19 cellular contexts compared by ENCODE assay signal in genomic region chr2:85444629-85445028, GRCh38. TPM values are rescaled to one million over a fixed set of nuclear protein-coding genes. Genes with fewer than 3 reads are reported as not detected.
DNase-seq lines count a peak whose midpoint lies in the region; ATAC-seq and TF ChIP-seq lines count a peak whose summit lies in the region.
"Had no signal": no experiment of that assay in that cellular context is flagged by ENCODE, and none has a peak within 500 bp of the region (broad histone marks: within the 10 kb centered on the region; RNA-seq: fewer than 3 reads in every experiment).

No MANE protein-coding gene starts in this region.

- H3K4me1 Mint-ChIP-seq in activated CD4-positive, alpha-beta memory T cell treated with anti-CD3 and anti-CD28 coated beads for 36 hours (ENCODE audit: low read depth), result peaks cover 10% of the 10 kb centered on the region
- H3K4me1 Mint-ChIP-seq: natural killer cell had no signal

- no peak for ATAC-seq in HG02678 (IDR thresholded peaks at IDR 0.05; ENCODE audit: unreplicated experiment)
- ATAC-seq: natural killer cell had no signal

- H4K20me1 ChIP-seq in GM23248 (ENCODE audit: insufficient read depth) (no peaks in the 10 kb centered on the region), smooth muscle cell (ENCODE audit: low read depth) (no peaks in the 10 kb centered on the region)

- H3K9me3 Mint-ChIP-seq in activated CD4-positive, alpha-beta memory T cell treated with anti-CD3 and anti-CD28 coated beads for 36 hours, result no peaks in the 10 kb centered on the region
- H3K9me3 Mint-ChIP-seq: activated T-cell treated with anti-CD3 and anti-CD28 coated beads, Interleukin-2, amount 50 U/mL, for 72 hours; natural killer cell had no signal

- H3K27ac ChIP-seq in GM23248 (no peak overlapping the region), adrenal gland (peak overlapping the region in 4 of 5 donors; percentile 74 to 90 (median 82)), smooth muscle cell (ENCODE audit: low read depth) (no peak overlapping the region)

- H3F3A ChIP-seq in GM23248 (ENCODE audit: insufficient read depth) (0 out of 2 replicates have a peak, but pooled peaks cover 7% of the 10 kb centered on the region), smooth muscle cell (ENCODE audit: low read depth) (no peaks in the 10 kb centered on the region)

- no peak overlapping the region for H3K4me3 Mint-ChIP-seq in activated CD4-positive, alpha-beta memory T cell treated with anti-CD3 and anti-CD28 coated beads for 36 hours
- H3K4me3 Mint-ChIP-seq: activated T-cell treated with anti-CD3 and anti-CD28 coated beads, Interleukin-2, amount 50 U/mL, for 72 hours; natural killer cell had no signal

- in situ Hi-C loops in GM23248 (cut with MboI), result no loop called here

- H3K4me2 ChIP-seq in GM23248 (ENCODE audit: unreplicated experiment), result no peak overlapping the region
- H3K4me2 ChIP-seq in smooth muscle cell, result peak overlapping the region; percentile 17

- peaks cover 22% of the 10 kb centered on the region for H3K4me1 ChIP-seq in GM23248 (ENCODE audit: insufficient read depth)
- H3K4me1 ChIP-seq in adrenal gland (replicated peaks in 1 of 2), result peaks cover 25 to 46% of the 10 kb centered on the region in 2 donors
- no peaks in the 10 kb centered on the region for H3K4me1 ChIP-seq in smooth muscle cell (ENCODE audit: low read depth)

- DNase-seq in GM23248 (peak; percentile 64), adrenal gland (no peak), fibroblast of mammary gland (ENCODE audit: low read depth) (peak; percentile 43), smooth muscle cell (lab: John Stamatoyannopoulos, UW; ENCODE audit: unreplicated experiment) (no peak), erythroblast (lab: John Stamatoyannopoulos, UW) (no peak), H7 (no peak)
- no peak for DNase-seq in activated CD4-positive, alpha-beta memory T cell treated with anti-CD3 and anti-CD28 coated beads for 36 hours
- DNase-seq: activated CD4-positive, alpha-beta T cell treated with anti-CD3 and anti-CD28 coated beads, Interleukin-2, amount 50 U/mL, for 1 hour; activated T-cell treated with anti-CD3 and anti-CD28 coated beads, Interleukin-2, amount 50 U/mL, for 72 hours; aorta; foreskin melanocyte; natural killer cell; NCI-H1417; NCI-H2227 treated with DMSO at 0.1 percent for 48 hours; SHP77 treated with DMSO at 0.1 percent for 48 hours; stimulated activated CD4-positive, alpha-beta T cell treated with anti-CD3 and anti-CD28 coated beads, Interleukin-1b, Interleukin-23, amount 100 ng/mL, for 48 hours; stimulated activated CD8-positive, alpha-beta memory T cell treated with anti-CD3 and anti-CD28 coated beads, Interleukin-4, amount 100 ng/mL, for 48 hours had no signal

- peak overlapping the region; percentile 73 for H3K9ac ChIP-seq in GM23248
- H3K9ac ChIP-seq in smooth muscle cell (ENCODE audit: low read depth), result no peak overlapping the region

- no peaks in the 10 kb centered on the region for H3K9me2 ChIP-seq in GM23248 (ENCODE audit: insufficient read depth)

- TF ChIP-seq POLR2A in adrenal gland (IDR thresholded peaks at IDR 0.05) (no peak), erythroblast (IDR thresholded peaks at IDR 0.05; ENCODE audit: low read length) (no peak)

- no peaks in the 10 kb centered on the region for H3K27me3 Mint-ChIP-seq in activated CD4-positive, alpha-beta memory T cell treated with anti-CD3 and anti-CD28 coated beads for 36 hours

- CTCF ChIA-PET in activated CD4-positive, alpha-beta memory T cell treated with anti-CD3 and anti-CD28 coated beads for 36 hours (lab: Charles Lee), result interaction anchor here (1.2 kb wide), 1 partner anchor 106 kb away, joined by 3 read pairs; no protein-coding TSS in a partner anchor

- no peaks in the 10 kb centered on the region for H3K9me3 ChIP-seq in GM23248 (ENCODE audit: low read depth)
- H3K9me3 ChIP-seq in adrenal gland (replicated peaks in 1 of 3), result no peaks in the 10 kb centered on the region
- H3K9me3 ChIP-seq in smooth muscle cell (replicated peaks; ENCODE audit: low read depth), result no peaks in the 10 kb centered on the region

- no peaks in the 10 kb centered on the region for H3K36me3 Mint-ChIP-seq in activated CD4-positive, alpha-beta memory T cell treated with anti-CD3 and anti-CD28 coated beads for 36 hours
- H3K36me3 Mint-ChIP-seq: natural killer cell had no signal

- no peaks in the 10 kb centered on the region for H3K79me2 ChIP-seq in GM23248 (ENCODE audit: insufficient read depth)
- no peaks in the 10 kb centered on the region for H3K79me2 ChIP-seq in smooth muscle cell (ENCODE audit: low read depth)

- TF ChIP-seq CTCF in adrenal gland (IDR thresholded peaks at IDR 0.05), result no peak
- TF ChIP-seq CTCF in fibroblast of mammary gland (conservative IDR thresholded peaks at IDR 0.05; ENCODE audit: control insufficient read depth, insufficient read depth, low read depth, low read length), result no peak
- TF ChIP-seq CTCF in smooth muscle cell (IDR thresholded peaks at IDR 0.05; ENCODE audit: borderline replicate concordance, insufficient read depth, poor library complexity, severe bottlenecking), result no peak

- 59 to 63% methylated on average over 3 of the region's 3 CpGs for WGBS in GM23248 (ENCODE audit: low coverage in 1 of 2, low lambda C conversion rate in 2 of 2, missing lambda C conversion rate in 2 of 2), 2 experiments
- WGBS in adrenal gland, 4 donors, result 65 to 81% (median 74%) methylated on average over 3 of the region's 3 CpGs
- WGBS in smooth muscle cell (ENCODE audit: low lambda C conversion rate), result 66% methylated on average over 3 of the region's 3 CpGs

- POLR2A ChIA-PET in activated CD4-positive, alpha-beta memory T cell treated with anti-CD3 and anti-CD28 coated beads for 36 hours (lab: Charles Lee), result interaction anchor here (0.6 to 1.3 kb wide), 2 partner anchors 26 to 57 kb away, joined by 3 read pairs; no protein-coding TSS in a partner anchor

- intact Hi-C loops in adrenal gland (cut with DNase I), result no loop called here
- intact Hi-C loops in activated CD4-positive, alpha-beta memory T cell treated with anti-CD3 and anti-CD28 coated beads for 36 hours (cut with micrococcal nuclease), result no loop called here

- H3K36me3 ChIP-seq in GM23248 (ENCODE audit: low read depth), result no peaks in the 10 kb centered on the region
- no peaks in the 10 kb centered on the region for H3K36me3 ChIP-seq in adrenal gland (replicated peaks in 1 of 2)
- H3K36me3 ChIP-seq in smooth muscle cell (ENCODE audit: low read depth), result no peaks in the 10 kb centered on the region
- no peaks in the 10 kb centered on the region for H3K36me3 ChIP-seq in H7 (replicated peaks; ENCODE audit: control insufficient read depth, insufficient read depth, low read length)

- H3K27ac Mint-ChIP-seq in activated CD4-positive, alpha-beta memory T cell treated with anti-CD3 and anti-CD28 coated beads for 36 hours, result no peak overlapping the region
- H3K27ac Mint-ChIP-seq: activated T-cell treated with anti-CD3 and anti-CD28 coated beads, Interleukin-2, amount 50 U/mL, for 72 hours; natural killer cell had no signal

- H3K27me3 ChIP-seq in GM23248 (replicated peaks; ENCODE audit: insufficient read depth) (no peaks in the 10 kb centered on the region), adrenal gland (no peaks in the 10 kb centered on the region), smooth muscle cell (ENCODE audit: low read depth) (no peaks in the 10 kb centered on the region), H7 (ENCODE audit: control insufficient read depth, insufficient read depth, low read length) (no peaks in the 10 kb centered on the region; the same call in 1 of the 2 replicates)

- H2AFZ ChIP-seq in GM23248, result peak overlapping the region; percentile 52
- H2AFZ ChIP-seq in smooth muscle cell (ENCODE audit: low read depth), result no peak overlapping the region

- H3K4me3 ChIP-seq in GM23248 (no peak overlapping the region), adrenal gland (no peak overlapping the region), fibroblast of mammary gland (ENCODE audit: control insufficient read depth, low read depth, low read length) (no peak overlapping the region), smooth muscle cell (no peak overlapping the region), H7 (ENCODE audit: insufficient read depth, low read depth, low read length) (no peak overlapping the region)

RNA-seq across cellular contexts. Expression of gene SH2D6, which starts 26.1 kb away (rescaled TPM):
- not detected in 2 replicates for total RNA-seq in GM23248 (2014; rRNA removed; shearing (Covaris generic))
- polyA plus RNA-seq in GM23248 (2016; fragmentation: Nextera tagmentation; extraction: Ambion mirVana) (0.31 TPM in 1 of 2 replicates, not detected in the other), adrenal gland (1 to 10 TPM in 2 of 3 donors, under 1 TPM in 1; 0.53 to 4.2 (median 1.3) TPM), smooth muscle cell (not detected in 2 replicates)
- total RNA-seq in adrenal gland (1 to 10 TPM in 1 of 8 donors, under 1 TPM in 2, not detected in 5; 0.69 to 1.4 (median 0.74) TPM), smooth muscle cell (not detected in 2 replicates)
- total RNA-seq in activated CD4-positive, alpha-beta memory T cell treated with anti-CD3 and anti-CD28 coated beads for 36 hours, result 1 to 10 TPM in 1 of 2 experiments, under 1 TPM in 1; 0.65 to 1.4 TPM
- total RNA-seq in H7 (2014; rRNA removed; shearing (Covaris generic)), result not detected in 2 replicates
- total RNA-seq: aorta, lower leg skin had no signal

RNA-seq across cellular contexts. Expression of gene CAPG, which starts 34.5 kb away (rescaled TPM):
- total RNA-seq in GM23248 (2014; rRNA removed; shearing (Covaris generic)), result 223 and 249 TPM in 2 replicates
- polyA plus RNA-seq in GM23248 (2016; fragmentation: Nextera tagmentation; extraction: Ambion mirVana) (346 and 384 TPM in 2 replicates), adrenal gland (100 to 1,000 TPM in 1 of 3 donors, 10 to 100 TPM in 2; 13.8 to 192 (median 71.2) TPM), smooth muscle cell (96.2 and 183 TPM in 2 replicates)
- total RNA-seq in adrenal gland (100 to 1,000 TPM in 1 of 8 donors, 10 to 100 TPM in 7; 17.5 to 104 (median 41.4) TPM), smooth muscle cell (50.1 and 51.6 TPM in 2 replicates)
- total RNA-seq in activated CD4-positive, alpha-beta memory T cell treated with anti-CD3 and anti-CD28 coated beads for 36 hours, result 10 to 100 TPM; 24.1 to 25.6 TPM
- total RNA-seq in H7 (2014; rRNA removed; shearing (Covaris generic)), result 242 and 268 TPM in 2 replicates

Comparison
In these comparisons a context has a peak if more than half of its experiments do, and no peak if none do; other contexts are left out.
1. DNase-seq: peak in GM23248 (single experiment) and fibroblast of mammary gland (single experiment); none in adrenal gland (0 of 7), smooth muscle cell (single experiment), erythroblast (0 of 2), activated CD4-positive, alpha-beta memory T cell treated with anti-CD3 and anti-CD28 coated beads for 36 hours (single experiment) and H7 (single experiment).
2. H3K27ac ChIP-seq: peak in adrenal gland (4 of 5); none in GM23248 (single experiment) and smooth muscle cell (single experiment).